In genomic region chr9:33221568-33221884, GRCh38 we compare ENCODE assay signal across 1 cellular context.
TF ChIP-seq lines count a peak whose summit lies in the region.

No MANE protein-coding gene starts in this region.

TF ChIP-seq in K562, 482 proteins besides CTCF, POLR2A, EP300 and RAD21:
- TF ChIP-seq POLR2H (tag; IDR thresholded peaks at IDR 0.05; ENCODE audit: low read depth) (no peak), HDAC8 (tag; IDR thresholded peaks at IDR 0.05) (no peak)
